Comparison of ENCODE assay signal across 12 cellular contexts in the genomic region with DNA sequence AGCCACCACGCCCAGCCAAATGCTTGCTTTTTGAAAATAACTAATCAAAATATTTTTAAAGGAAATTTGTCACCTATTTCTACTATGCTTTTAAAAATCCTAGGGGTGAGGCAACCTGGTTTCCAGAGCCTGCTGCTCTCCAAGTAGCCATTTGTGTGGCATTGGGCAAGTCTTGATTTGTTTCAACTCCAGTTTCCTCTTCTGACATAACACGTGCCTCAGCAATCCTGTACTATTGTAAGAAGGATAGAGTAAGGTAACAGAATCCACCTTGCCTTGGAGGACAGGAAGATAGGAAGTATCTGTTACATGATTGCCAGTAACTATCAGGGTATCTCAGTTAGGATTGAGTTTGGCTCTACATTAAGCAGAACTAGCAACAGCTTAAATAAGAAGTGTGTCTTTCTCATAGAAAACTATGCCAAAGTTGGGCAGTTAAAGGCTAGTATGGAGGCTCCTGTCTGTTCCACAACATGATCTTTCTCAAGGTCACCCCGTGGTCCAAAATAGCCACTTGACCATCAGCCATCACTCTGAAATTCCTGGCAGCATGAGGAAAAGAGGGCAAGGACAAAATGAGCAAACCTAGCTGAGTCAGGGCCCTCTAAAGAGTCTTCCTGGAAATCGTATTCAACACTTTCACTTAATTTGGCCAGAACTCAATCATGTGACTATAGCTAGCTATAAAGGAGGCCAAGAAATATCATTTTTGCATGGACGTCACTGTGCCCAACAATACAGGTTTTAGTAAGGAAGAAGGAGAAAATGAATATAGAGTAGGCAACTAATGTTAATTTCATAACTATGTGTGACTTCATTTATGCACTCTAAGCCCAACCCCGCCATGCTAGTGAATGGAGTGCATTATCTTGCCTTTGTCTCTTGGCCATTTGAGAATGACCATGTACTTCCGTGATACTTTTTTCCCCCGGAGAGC.
DNase-seq lines count a peak whose midpoint lies in the region; ATAC-seq and TF ChIP-seq lines count a peak whose summit lies in the region.
"Had no signal": no experiment of that assay in that cellular context is flagged by ENCODE, and none has a peak within 500 bp of the region (broad histone marks: within the 10 kb centered on the region; RNA-seq: fewer than 3 reads in every experiment).

No MANE protein-coding gene starts in this region.

- H3K36me3 Mint-ChIP-seq in activated T-cell treated with anti-CD3 and anti-CD28 coated beads, Interleukin-2, amount 50 U/mL, for 24 hours (ENCODE audit: low read depth) = peaks cover 54% of the 10 kb centered on the region
- peaks cover 64% of the 10 kb centered on the region for H3K36me3 Mint-ChIP-seq in brain

- no peak for DNase-seq in activated T-cell treated with anti-CD3 and anti-CD28 coated beads, Interleukin-2, amount 50 U/mL, for 24 hours
- DNase-seq in activated T-cell treated with anti-CD3 and anti-CD28 coated beads for 4 hours = no peak
- no peak for DNase-seq in right atrium auricular region (ENCODE audit: low spot score)
- DNase-seq in stimulated activated naive CD8-positive, alpha-beta T cell treated with anti-CD3 and anti-CD28 coated beads, Interleukin-15, amount 100 ng/mL, for 72 hours = no peak
- DNase-seq in GM23248 = no peak
- DNase-seq in NCI-H446 treated with DMSO at 0.1 percent for 48 hours (lab: John Stamatoyannopoulos, UW) = no peak
- DNase-seq in GM13976 (ENCODE audit: low spot score) = no peak
- DNase-seq: brain microvascular endothelial cell, nephron progenitor cell had no signal

- no peak overlapping the region for H2AFZ ChIP-seq in GM23248

- no peak overlapping the region for H3K4me3 Mint-ChIP-seq in activated T-cell treated with anti-CD3 and anti-CD28 coated beads, Interleukin-2, amount 50 U/mL, for 24 hours
- H3K4me3 Mint-ChIP-seq in brain = no peak overlapping the region
- H3K4me3 Mint-ChIP-seq in stimulated activated naive CD8-positive, alpha-beta T cell treated with anti-CD3 and anti-CD28 coated beads, Interleukin-15, amount 100 ng/mL, for 72 hours = no peak overlapping the region
- H3K4me3 Mint-ChIP-seq: nephron progenitor cell had no signal

- H4K20me1 ChIP-seq in GM23248 (ENCODE audit: insufficient read depth) = no peaks in the 10 kb centered on the region

- in situ Hi-C loops in GM23248 (cut with MboI) (no loop called here), GM13976 (cut with MboI; ENCODE audit: low sequenced_read_pairs, unreplicated experiment) (no loop called here)

- H3K36me3 ChIP-seq in right atrium auricular region = peaks cover 19% of the 10 kb centered on the region
- H3K36me3 ChIP-seq in GM23248 (ENCODE audit: low read depth) = 0 out of 2 replicates have a peak, but pooled peaks cover 10% of the 10 kb centered on the region

- WGBS in GM23248 (ENCODE audit: low coverage in 1 of 2, low lambda C conversion rate in 2 of 2, missing lambda C conversion rate in 2 of 2), 2 experiments = 75 to 81% methylated on average over 8 of the region's 8 CpGs

- no peaks in the 10 kb centered on the region for H3K9me2 ChIP-seq in GM23248 (ENCODE audit: insufficient read depth)

- no peak for TF ChIP-seq CTCF in brain (conservative IDR thresholded peaks at IDR 0.05)
- no peak for TF ChIP-seq CTCF in right atrium auricular region (IDR thresholded peaks at IDR 0.05)
- no peak for TF ChIP-seq CTCF in GM13976 (IDR thresholded peaks at IDR 0.05; ENCODE audit: borderline replicate concordance, control extremely low read depth, extremely low read depth, insufficient read depth, missing control alignments)

- no peaks in the 10 kb centered on the region for H3K27me3 Mint-ChIP-seq in activated T-cell treated with anti-CD3 and anti-CD28 coated beads, Interleukin-2, amount 50 U/mL, for 24 hours
- no peaks in the 10 kb centered on the region for H3K27me3 Mint-ChIP-seq in brain
- no peaks in the 10 kb centered on the region for H3K27me3 Mint-ChIP-seq in stimulated activated naive CD8-positive, alpha-beta T cell treated with anti-CD3 and anti-CD28 coated beads, Interleukin-15, amount 100 ng/mL, for 72 hours

- H3K4me2 ChIP-seq in GM23248 (ENCODE audit: unreplicated experiment) = no peak overlapping the region

- no peak for ATAC-seq in stimulated activated naive CD8-positive, alpha-beta T cell treated with anti-CD3 and anti-CD28 coated beads, Interleukin-15, amount 100 ng/mL, for 72 hours

- H3K4me3 ChIP-seq in right atrium auricular region (no peak overlapping the region), GM23248 (no peak overlapping the region)
- H3K4me3 ChIP-seq: skin epidermis, vagina had no signal

- H3K9me3 ChIP-seq in right atrium auricular region = no peaks in the 10 kb centered on the region
- H3K9me3 ChIP-seq in GM23248 (ENCODE audit: low read depth) = no peaks in the 10 kb centered on the region
- H3K9me3 ChIP-seq: vagina had no signal

- H3K9ac ChIP-seq in GM23248 = no peak overlapping the region

- no peaks in the 10 kb centered on the region for H3K79me2 ChIP-seq in GM23248 (ENCODE audit: insufficient read depth)

- H3K9me3 Mint-ChIP-seq in activated T-cell treated with anti-CD3 and anti-CD28 coated beads, Interleukin-2, amount 50 U/mL, for 24 hours = no peaks in the 10 kb centered on the region
- H3K9me3 Mint-ChIP-seq in brain = no peaks in the 10 kb centered on the region
- H3K9me3 Mint-ChIP-seq in stimulated activated naive CD8-positive, alpha-beta T cell treated with anti-CD3 and anti-CD28 coated beads, Interleukin-15, amount 100 ng/mL, for 72 hours = no peaks in the 10 kb centered on the region
- H3K9me3 Mint-ChIP-seq: nephron progenitor cell had no signal

- H3K27me3 ChIP-seq in right atrium auricular region = no peaks in the 10 kb centered on the region
- H3K27me3 ChIP-seq in GM23248 (replicated peaks; ENCODE audit: insufficient read depth) = no peaks in the 10 kb centered on the region
- H3K27me3 ChIP-seq: brain microvascular endothelial cell, vagina had no signal

- peaks cover 27% of the 10 kb centered on the region for H3F3A ChIP-seq in GM23248 (ENCODE audit: insufficient read depth)

- H3K4me1 ChIP-seq in right atrium auricular region (peaks cover 0 to 44% of the 10 kb centered on the region in 2 donors), GM23248 (ENCODE audit: insufficient read depth) (peaks cover 26% of the 10 kb centered on the region)

- H3K27ac ChIP-seq in right atrium auricular region (peak overlapping the region; percentile 54 to 82), GM23248 (no peak overlapping the region)
- H3K27ac ChIP-seq: brain microvascular endothelial cell, vagina had no signal

- peak overlapping the region; percentile 39 for H3K27ac Mint-ChIP-seq in activated T-cell treated with anti-CD3 and anti-CD28 coated beads, Interleukin-2, amount 50 U/mL, for 24 hours
- H3K27ac Mint-ChIP-seq in brain = peak overlapping the region in 3 of 5 experiments; percentile 3 to 72 (median 66)
- peak overlapping the region; percentile 24 to 51 for H3K27ac Mint-ChIP-seq in stimulated activated naive CD8-positive, alpha-beta T cell treated with anti-CD3 and anti-CD28 coated beads, Interleukin-15, amount 100 ng/mL, for 72 hours

- H3K4me1 Mint-ChIP-seq in activated T-cell treated with anti-CD3 and anti-CD28 coated beads, Interleukin-2, amount 50 U/mL, for 24 hours (ENCODE audit: low read depth) = peaks cover 23% of the 10 kb centered on the region
- H3K4me1 Mint-ChIP-seq in brain = peaks cover 39% of the 10 kb centered on the region
- peaks cover 17% of the 10 kb centered on the region for H3K4me1 Mint-ChIP-seq in stimulated activated naive CD8-positive, alpha-beta T cell treated with anti-CD3 and anti-CD28 coated beads, Interleukin-15, amount 100 ng/mL, for 72 hours
